In the genomic region with DNA sequence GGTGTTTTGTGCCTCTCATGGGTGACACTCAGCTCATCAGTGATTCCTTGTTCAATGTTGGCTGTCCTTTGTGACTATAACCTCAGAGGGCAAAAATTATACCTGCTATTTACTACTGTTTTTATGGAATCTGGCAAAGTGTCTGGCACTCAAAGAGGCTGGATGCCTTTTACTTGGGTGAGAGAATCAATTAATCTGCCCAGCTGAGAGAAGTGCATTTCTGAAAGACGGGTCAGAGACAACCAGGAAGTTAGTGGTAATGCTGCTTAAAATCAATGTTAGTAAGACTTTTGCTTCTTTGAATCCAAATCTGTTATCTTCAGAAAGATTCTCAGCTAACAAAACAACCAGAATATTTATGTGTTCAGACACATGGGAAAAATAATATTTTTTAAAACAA, we compare ENCODE assay signal across 20 cellular contexts.
DNase-seq lines count a peak whose midpoint lies in the region; ATAC-seq and TF ChIP-seq lines count a peak whose summit lies in the region.
"Had no signal": no experiment of that assay in that cellular context is flagged by ENCODE, and none has a peak within 500 bp of the region (broad histone marks: within the 10 kb centered on the region; RNA-seq: fewer than 3 reads in every experiment).

No MANE protein-coding gene starts in this region.

- in situ Hi-C loops in ACHN (cut with HindIII; ENCODE audit: low pct_ligation_motif_present, low pct_unique_long_range_greater_than_20kb, low sequenced_read_pairs) = no loop called here

- no peak for ATAC-seq in CD4-positive, alpha-beta T cell (ENCODE audit: poor library complexity)
- no peak for ATAC-seq in activated T-helper 17 cell treated with anti-CD3 and anti-CD28 coated beads, Interleukin-2, amount 50 U/mL, for 72 hours (replicated peaks)
- ATAC-seq: HepG2 had no signal

- H3K4me1 Mint-ChIP-seq in CD4-positive, alpha-beta T cell (ENCODE audit: low read depth) = peaks cover 75% of the 10 kb centered on the region
- peaks cover 34% of the 10 kb centered on the region for H3K4me1 Mint-ChIP-seq in activated T-helper 17 cell treated with anti-CD3 and anti-CD28 coated beads, Interleukin-2, amount 50 U/mL, for 72 hours
- H3K4me1 Mint-ChIP-seq: B cell had no signal

- no peaks in the 10 kb centered on the region for H3K9me3 Mint-ChIP-seq in CD4-positive, alpha-beta T cell
- H3K9me3 Mint-ChIP-seq in activated T-helper 17 cell treated with anti-CD3 and anti-CD28 coated beads, Interleukin-2, amount 50 U/mL, for 72 hours = no peaks in the 10 kb centered on the region

- H3K27ac Mint-ChIP-seq in CD4-positive, alpha-beta T cell = no peak overlapping the region
- H3K27ac Mint-ChIP-seq in activated T-helper 17 cell treated with anti-CD3 and anti-CD28 coated beads, Interleukin-2, amount 50 U/mL, for 72 hours = no peak overlapping the region
- H3K27ac Mint-ChIP-seq: B cell had no signal

- no peaks in the 10 kb centered on the region for H3K27me3 Mint-ChIP-seq in CD4-positive, alpha-beta T cell
- H3K27me3 Mint-ChIP-seq in activated T-helper 17 cell treated with anti-CD3 and anti-CD28 coated beads, Interleukin-2, amount 50 U/mL, for 72 hours = no peaks in the 10 kb centered on the region
- H3K27me3 Mint-ChIP-seq: B cell had no signal

- POLR2A ChIA-PET in CD4-positive, alpha-beta T cell (lab: Charles Lee) = interaction anchor here (1.7 kb wide), 1 partner anchor 143 kb away, joined by 5 read pairs; no protein-coding TSS in a partner anchor

- no peak overlapping the region for H3K27ac ChIP-seq in CD4-positive, alpha-beta T cell (ENCODE audit: low read depth, low read length)
- H3K27ac ChIP-seq: KMS-11 had no signal

- TF ChIP-seq CTCF in CD4-positive, alpha-beta T cell (IDR thresholded peaks at IDR 0.05) = no peak

- DNase-seq in ACHN = peak; percentile 13
- no peak for DNase-seq in CD4-positive, alpha-beta T cell
- peak; percentile 63 for DNase-seq in kidney tubule cell (ENCODE audit: low spot score)
- no peak for DNase-seq in LoVo (ENCODE audit: low spot score)
- no peak for DNase-seq in CD1c-positive myeloid dendritic cell (ENCODE audit: extremely low spot score)
- no peak for DNase-seq in occipital lobe (lab: John Stamatoyannopoulos, UW)
- DNase-seq: Caco-2, DMS79 treated with DMSO at 0.1 percent for 48 hours, HCEC 1CT, MG63, NCI-H1092 treated with DMSO at 0.1 percent for 48 hours, NCI-H1694, NCI-H2107, NCI-H446, NCI-H748 treated with DMSO at 0.1 percent for 48 hours, SHP77 treated with DMSO at 0.1 percent for 48 hours had no signal

- CTCF ChIA-PET in CD4-positive, alpha-beta T cell (lab: Charles Lee) = no interaction called here

- intact Hi-C loops in CD4-positive, alpha-beta T cell (cut with DNase I, micrococcal nuclease) = loop anchor here in 1 of 2 experiments (5.0 kb wide), 1 partner anchor 133 kb away; no protein-coding TSS in a partner anchor

- no peaks in the 10 kb centered on the region for H3K36me3 Mint-ChIP-seq in CD4-positive, alpha-beta T cell (ENCODE audit: low read depth)
- no peaks in the 10 kb centered on the region for H3K36me3 Mint-ChIP-seq in activated T-helper 17 cell treated with anti-CD3 and anti-CD28 coated beads, Interleukin-2, amount 50 U/mL, for 72 hours (ENCODE audit: low read depth)

- no peaks in the 10 kb centered on the region for H3K9me3 ChIP-seq in CD4-positive, alpha-beta T cell (ENCODE audit: control insufficient read depth, low read length)
- H3K9me3 ChIP-seq: Caco-2, MG63 had no signal

- no peaks in the 10 kb centered on the region for H3K27me3 ChIP-seq in CD4-positive, alpha-beta T cell (ENCODE audit: control insufficient read depth, insufficient read depth, low read length)
- H3K27me3 ChIP-seq: MG63 had no signal

- peak overlapping the region; percentile 65 for H3K4me3 Mint-ChIP-seq in CD4-positive, alpha-beta T cell
- peak overlapping the region; percentile 41 for H3K4me3 Mint-ChIP-seq in activated T-helper 17 cell treated with anti-CD3 and anti-CD28 coated beads, Interleukin-2, amount 50 U/mL, for 72 hours
- H3K4me3 Mint-ChIP-seq: B cell had no signal

Comparison
In these comparisons a context has a peak if more than half of its experiments do, and no peak if none do; other contexts are left out.
1. DNase-seq: peak in ACHN (single experiment) and kidney tubule cell (single experiment); none in CD4-positive, alpha-beta T cell (0 of 10), LoVo (single experiment), CD1c-positive myeloid dendritic cell (single experiment) and occipital lobe (single experiment).